In the genomic region with DNA sequence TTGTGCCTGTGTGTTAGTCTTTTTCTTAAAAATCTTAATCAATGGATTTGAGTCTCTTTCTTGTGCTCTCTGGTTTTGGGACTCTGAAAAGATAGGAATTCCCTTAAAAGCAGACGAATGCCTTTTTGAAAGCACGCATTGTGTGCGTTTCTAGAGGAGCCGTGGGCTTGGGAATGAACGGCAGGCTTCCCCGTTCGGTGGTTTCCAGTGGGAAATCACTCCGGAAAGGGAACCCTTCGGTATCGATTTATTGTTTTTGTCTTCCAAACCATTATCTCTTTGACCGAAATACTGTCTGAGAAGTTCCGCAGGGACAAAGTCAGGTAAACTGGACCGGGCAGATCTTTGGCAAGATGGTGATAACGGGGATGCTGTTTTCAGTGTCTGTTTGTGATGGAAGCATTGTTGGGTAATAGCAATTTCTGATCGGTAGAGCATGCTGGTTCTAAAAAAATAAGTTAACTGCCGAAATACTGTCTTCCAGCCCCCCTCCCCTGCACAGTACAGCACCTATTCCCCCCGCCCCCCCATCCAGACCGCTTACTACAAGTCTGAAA, we compare ENCODE assay signal across 8 cellular contexts. TPM values are rescaled to one million over a fixed set of nuclear protein-coding genes. Genes with fewer than 3 reads are reported as not detected.
A peak's percentile ranks its signal among the peaks of the same experiment; 100 is the strongest.
DNase-seq lines count a peak whose midpoint lies in the region; ATAC-seq and TF ChIP-seq lines count a peak whose summit lies in the region.

No MANE protein-coding gene starts in this region.

- no peaks in the 10 kb centered on the region for H3K36me3 ChIP-seq in MG63
- no peaks in the 10 kb centered on the region for H3K36me3 ChIP-seq in muscle layer of colon (ENCODE audit: insufficient read depth, low read length)

- TF ChIP-seq CTCF in choroid plexus epithelial cell (conservative IDR thresholded peaks at IDR 0.05; ENCODE audit: low read depth, low read length), result no peak

- H3K9me3 ChIP-seq in MG63, result no peaks in the 10 kb centered on the region
- H3K9me3 ChIP-seq in muscle layer of colon (ENCODE audit: low read length), result no peaks in the 10 kb centered on the region

- peaks cover 29% of the 10 kb centered on the region for H3K4me1 ChIP-seq in muscle layer of colon (ENCODE audit: insufficient read depth, low read length)

- peak overlapping the region; percentile 87 for H3K27ac ChIP-seq in muscle layer of colon (ENCODE audit: low read depth, low read length)

- DNase-seq in COLO668 (lab: John Stamatoyannopoulos, UW; ENCODE audit: unreplicated experiment) (peak; percentile 53), MG63 (no peak), choroid plexus epithelial cell (ENCODE audit: low read depth) (no peak), HPDE6-E6E7 (ENCODE audit: extremely low spot score) (no peak), GOT3 (lab: John Stamatoyannopoulos, UW) (no peak)

- H3K27me3 ChIP-seq in MG63 (no peaks in the 10 kb centered on the region; the same call in 1 of the 2 replicates), muscle layer of colon (ENCODE audit: control insufficient read depth in 1 of 2, insufficient read depth in 2 of 2, low read length in 2 of 2) (no peaks in the 10 kb centered on the region)

- peak overlapping the region; percentile 77 for H3K9ac ChIP-seq in muscle layer of colon (ENCODE audit: low read length)

- ATAC-seq in GM18873 (IDR thresholded peaks at IDR 0.05; ENCODE audit: low FRiP score, unreplicated experiment) (no peak), GM18867 (IDR thresholded peaks at IDR 0.05; ENCODE audit: unreplicated experiment) (no peak)

- H3K4me3 ChIP-seq in MG63, result peak overlapping the region; percentile 21
- peak overlapping the region; percentile 72 for H3K4me3 ChIP-seq in choroid plexus epithelial cell (ENCODE audit: low read depth, low read length)
- H3K4me3 ChIP-seq in muscle layer of colon (ENCODE audit: low read depth in 1 of 2, low read length in 2 of 2), result peak overlapping the region; percentile 82 to 91

RNA-seq across cellular contexts. Expression of a gene that starts 0.4 kb away (rescaled TPM):
- total RNA-seq in MG63 (2014; rRNA removed; shearing (Covaris generic); ENCODE audit: low replicate concordance), result not detected in 2 replicates

Comparison
In these comparisons a context has a peak if more than half of its experiments do, and no peak if none do; other contexts are left out.
1. H3K4me3 ChIP-seq: peak in every context shown above with its lines; median percentile 86 in muscle layer of colon; 72 in choroid plexus epithelial cell; 21 in MG63.